Comparison of ENCODE assay signal across 2 cellular contexts in the genomic region with DNA sequence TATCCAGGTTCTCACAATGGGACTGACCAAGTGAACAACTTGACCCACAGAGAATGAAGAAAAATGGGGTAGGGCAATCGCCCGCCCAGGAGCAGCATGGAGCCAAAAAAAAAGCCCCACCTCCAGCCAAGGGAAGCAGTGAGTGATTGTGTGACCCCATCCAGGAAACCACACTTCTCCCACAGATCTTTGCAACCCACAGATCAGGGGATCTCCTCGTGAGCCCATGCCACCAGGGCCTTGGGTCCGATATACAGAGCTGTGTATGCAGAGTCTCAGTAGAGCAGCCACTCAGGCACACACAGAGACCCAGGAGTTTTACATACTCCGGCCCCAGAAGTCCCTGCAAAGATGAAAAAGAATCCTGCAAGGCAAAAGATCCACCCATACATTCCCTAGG.
TF ChIP-seq lines count a peak whose summit lies in the region.

No MANE protein-coding gene starts in this region.

TF ChIP-seq in GM23338, 12 proteins besides CTCF, POLR2A, EP300 and RAD21 (continues in another document):
- TF ChIP-seq, protein P1, sequence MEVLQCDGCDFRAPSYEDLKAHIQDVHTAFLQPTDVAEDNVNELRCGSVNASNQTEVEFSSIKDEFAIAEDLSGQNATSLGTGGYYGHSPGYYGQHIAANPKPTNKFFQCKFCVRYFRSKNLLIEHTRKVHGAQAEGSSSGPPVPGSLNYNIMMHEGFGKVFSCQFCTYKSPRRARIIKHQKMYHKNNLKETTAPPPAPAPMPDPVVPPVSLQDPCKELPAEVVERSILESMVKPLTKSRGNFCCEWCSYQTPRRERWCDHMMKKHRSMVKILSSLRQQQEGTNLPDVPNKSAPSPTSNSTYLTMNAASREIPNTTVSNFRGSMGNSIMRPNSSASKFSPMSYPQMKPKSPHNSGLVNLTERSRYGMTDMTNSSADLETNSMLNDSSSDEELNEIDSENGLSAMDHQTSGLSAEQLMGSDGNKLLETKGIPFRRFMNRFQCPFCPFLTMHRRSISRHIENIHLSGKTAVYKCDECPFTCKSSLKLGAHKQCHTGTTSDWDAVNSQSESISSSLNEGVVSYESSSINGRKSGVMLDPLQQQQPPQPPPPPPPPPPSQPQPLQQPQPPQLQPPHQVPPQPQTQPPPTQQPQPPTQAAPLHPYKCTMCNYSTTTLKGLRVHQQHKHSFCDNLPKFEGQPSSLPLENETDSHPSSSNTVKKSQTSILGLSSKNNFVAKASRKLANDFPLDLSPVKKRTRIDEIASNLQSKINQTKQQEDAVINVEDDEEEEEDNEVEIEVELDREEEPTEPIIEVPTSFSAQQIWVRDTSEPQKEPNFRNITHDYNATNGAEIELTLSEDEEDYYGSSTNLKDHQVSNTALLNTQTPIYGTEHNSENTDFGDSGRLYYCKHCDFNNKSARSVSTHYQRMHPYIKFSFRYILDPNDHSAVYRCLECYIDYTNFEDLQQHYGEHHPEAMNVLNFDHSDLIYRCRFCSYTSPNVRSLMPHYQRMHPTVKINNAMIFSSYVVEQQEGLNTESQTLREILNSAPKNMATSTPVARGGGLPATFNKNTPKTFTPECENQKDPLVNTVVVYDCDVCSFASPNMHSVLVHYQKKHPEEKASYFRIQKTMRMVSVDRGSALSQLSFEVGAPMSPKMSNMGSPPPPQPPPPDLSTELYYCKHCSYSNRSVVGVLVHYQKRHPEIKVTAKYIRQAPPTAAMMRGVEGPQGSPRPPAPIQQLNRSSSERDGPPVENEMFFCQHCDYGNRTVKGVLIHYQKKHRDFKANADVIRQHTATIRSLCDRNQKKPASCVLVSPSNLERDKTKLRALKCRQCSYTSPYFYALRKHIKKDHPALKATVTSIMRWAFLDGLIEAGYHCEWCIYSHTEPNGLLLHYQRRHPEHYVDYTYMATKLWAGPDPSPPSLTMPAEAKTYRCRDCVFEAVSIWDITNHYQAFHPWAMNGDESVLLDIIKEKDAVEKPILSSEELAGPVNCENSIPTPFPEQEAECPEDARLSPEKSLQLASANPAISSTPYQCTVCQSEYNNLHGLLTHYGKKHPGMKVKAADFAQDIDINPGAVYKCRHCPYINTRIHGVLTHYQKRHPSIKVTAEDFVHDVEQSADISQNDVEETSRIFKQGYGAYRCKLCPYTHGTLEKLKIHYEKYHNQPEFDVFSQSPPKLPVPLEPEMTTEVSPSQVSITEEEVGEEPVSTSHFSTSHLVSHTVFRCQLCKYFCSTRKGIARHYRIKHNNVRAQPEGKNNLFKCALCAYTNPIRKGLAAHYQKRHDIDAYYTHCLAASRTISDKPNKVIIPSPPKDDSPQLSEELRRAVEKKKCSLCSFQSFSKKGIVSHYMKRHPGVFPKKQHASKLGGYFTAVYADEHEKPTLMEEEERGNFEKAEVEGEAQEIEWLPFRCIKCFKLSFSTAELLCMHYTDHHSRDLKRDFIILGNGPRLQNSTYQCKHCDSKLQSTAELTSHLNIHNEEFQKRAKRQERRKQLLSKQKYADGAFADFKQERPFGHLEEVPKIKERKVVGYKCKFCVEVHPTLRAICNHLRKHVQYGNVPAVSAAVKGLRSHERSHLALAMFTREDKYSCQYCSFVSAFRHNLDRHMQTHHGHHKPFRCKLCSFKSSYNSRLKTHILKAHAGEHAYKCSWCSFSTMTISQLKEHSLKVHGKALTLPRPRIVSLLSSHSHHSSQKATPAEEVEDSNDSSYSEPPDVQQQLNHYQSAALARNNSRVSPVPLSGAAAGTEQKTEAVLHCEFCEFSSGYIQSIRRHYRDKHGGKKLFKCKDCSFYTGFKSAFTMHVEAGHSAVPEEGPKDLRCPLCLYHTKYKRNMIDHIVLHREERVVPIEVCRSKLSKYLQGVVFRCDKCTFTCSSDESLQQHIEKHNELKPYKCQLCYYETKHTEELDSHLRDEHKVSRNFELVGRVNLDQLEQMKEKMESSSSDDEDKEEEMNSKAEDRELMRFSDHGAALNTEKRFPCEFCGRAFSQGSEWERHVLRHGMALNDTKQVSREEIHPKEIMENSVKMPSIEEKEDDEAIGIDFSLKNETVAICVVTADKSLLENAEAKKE (CRISPR knock-in tag; IDR thresholded peaks at IDR 0.05): no peak
- no peak for TF ChIP-seq EZH2 (IDR thresholded peaks at IDR 0.05; ENCODE audit: low read depth, unreplicated experiment)
- no peak for TF ChIP-seq JUNB (IDR thresholded peaks at IDR 0.05; ENCODE audit: unreplicated experiment)
- TF ChIP-seq STAT1 (IDR thresholded peaks at IDR 0.05; ENCODE audit: unreplicated experiment): no peak
- no peak for TF ChIP-seq POLR2AphosphoS5 (IDR thresholded peaks at IDR 0.05; ENCODE audit: low read depth)
- TF ChIP-seq EZH2phosphoT487 (IDR thresholded peaks at IDR 0.05; ENCODE audit: unreplicated experiment): no peak
- TF ChIP-seq NANOG (IDR thresholded peaks at IDR 0.05; ENCODE audit: borderline replicate concordance): no peak
- TF ChIP-seq, protein P2, sequence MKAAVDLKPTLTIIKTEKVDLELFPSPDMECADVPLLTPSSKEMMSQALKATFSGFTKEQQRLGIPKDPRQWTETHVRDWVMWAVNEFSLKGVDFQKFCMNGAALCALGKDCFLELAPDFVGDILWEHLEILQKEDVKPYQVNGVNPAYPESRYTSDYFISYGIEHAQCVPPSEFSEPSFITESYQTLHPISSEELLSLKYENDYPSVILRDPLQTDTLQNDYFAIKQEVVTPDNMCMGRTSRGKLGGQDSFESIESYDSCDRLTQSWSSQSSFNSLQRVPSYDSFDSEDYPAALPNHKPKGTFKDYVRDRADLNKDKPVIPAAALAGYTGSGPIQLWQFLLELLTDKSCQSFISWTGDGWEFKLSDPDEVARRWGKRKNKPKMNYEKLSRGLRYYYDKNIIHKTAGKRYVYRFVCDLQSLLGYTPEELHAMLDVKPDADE (IDR thresholded peaks at IDR 0.05): no peak
- TF ChIP-seq ZNF331 (CRISPR knock-in tag; IDR thresholded peaks at IDR 0.05; ENCODE audit: low read depth): no peak
- no peak for TF ChIP-seq ZNF114 (CRISPR knock-in tag; IDR thresholded peaks at IDR 0.05)

TF ChIP-seq in GM12878, 131 proteins besides CTCF, POLR2A, EP300 and RAD21:
- TF ChIP-seq, protein P3, sequence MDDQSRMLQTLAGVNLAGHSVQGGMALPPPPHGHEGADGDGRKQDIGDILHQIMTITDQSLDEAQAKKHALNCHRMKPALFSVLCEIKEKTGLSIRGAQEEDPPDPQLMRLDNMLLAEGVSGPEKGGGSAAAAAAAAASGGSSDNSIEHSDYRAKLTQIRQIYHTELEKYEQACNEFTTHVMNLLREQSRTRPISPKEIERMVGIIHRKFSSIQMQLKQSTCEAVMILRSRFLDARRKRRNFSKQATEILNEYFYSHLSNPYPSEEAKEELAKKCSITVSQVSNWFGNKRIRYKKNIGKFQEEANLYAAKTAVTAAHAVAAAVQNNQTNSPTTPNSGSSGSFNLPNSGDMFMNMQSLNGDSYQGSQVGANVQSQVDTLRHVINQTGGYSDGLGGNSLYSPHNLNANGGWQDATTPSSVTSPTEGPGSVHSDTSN (IDR thresholded peaks at IDR 0.05; ENCODE audit: insufficient replicate concordance, low read depth, low read length): no peak
- 0 out of 2 replicates have a peak, but pooled peaks have one; percentile 23 for TF ChIP-seq RUNX3 (IDR thresholded peaks at IDR 0.05; ENCODE audit: low read length)
- TF ChIP-seq CEBPB (IDR thresholded peaks at IDR 0.05; ENCODE audit: borderline replicate concordance in 1 of 2, low read depth in 2 of 2, low read length in 2 of 2): no peak
